ENCODE assay signal across 1 cellular context in genomic region chr11:779955-780532, GRCh38.
TF ChIP-seq lines count a peak whose summit lies in the region.

No MANE protein-coding gene starts in this region.

TF ChIP-seq in GM23338, 12 proteins besides CTCF, POLR2A, EP300 and RAD21:
- TF ChIP-seq ETS1 (IDR thresholded peaks at IDR 0.05) (no peak), POLR2AphosphoS5 (IDR thresholded peaks at IDR 0.05; ENCODE audit: low read depth) (peak; percentile 40; the same call in 1 of the 2 replicates)
TF ChIP-seq in GM23338: peak in this region for 1.
